ENCODE assay signal across 9 cellular contexts in genomic region chr15:75061272-75061671, GRCh38. TPM values are rescaled to one million over a fixed set of nuclear protein-coding genes. Genes with fewer than 3 reads are reported as not detected.
DNase-seq lines count a peak whose midpoint lies in the region; ATAC-seq, FAIRE-seq and TF ChIP-seq lines count a peak whose summit lies in the region.
"Had no signal": no experiment of that assay in that cellular context is flagged by ENCODE, and none has a peak within 500 bp of the region (broad histone marks: within the 10 kb centered on the region; RNA-seq: fewer than 3 reads in every experiment).

No MANE protein-coding gene starts in this region.

- TF ChIP-seq EP300 in tibial nerve (IDR thresholded peaks at IDR 0.05): no peak

- TF ChIP-seq CTCF in WERI-Rb-1 (IDR thresholded peaks at IDR 0.05; ENCODE audit: low read depth, low read length): no peak
- no peak for TF ChIP-seq CTCF in heart left ventricle (IDR thresholded peaks at IDR 0.05)
- no peak for TF ChIP-seq CTCF in tibial nerve (IDR thresholded peaks at IDR 0.05)

- H3K36me3 ChIP-seq in WERI-Rb-1: no peaks in the 10 kb centered on the region
- no peaks in the 10 kb centered on the region for H3K36me3 ChIP-seq in naive thymus-derived CD4-positive, alpha-beta T cell (ENCODE audit: control insufficient read depth in 2 of 3, insufficient read depth in 3 of 3, low read length in 3 of 3)
- H3K36me3 ChIP-seq in heart left ventricle: no peaks in the 10 kb centered on the region
- H3K36me3 ChIP-seq in tibial nerve: peaks cover 0 to 7% (median 0%) of the 10 kb centered on the region in 3 donors

- intact Hi-C loops in naive thymus-derived CD4-positive, alpha-beta T cell (cut with micrococcal nuclease): no loop called here
- intact Hi-C loops in heart left ventricle (cut with DNase I): no loop called here

- H3K27ac ChIP-seq in WERI-Rb-1 (no peak overlapping the region), heart left ventricle (no peak overlapping the region), tibial nerve (no peak overlapping the region)
- no peak overlapping the region for H3K27ac ChIP-seq in naive thymus-derived CD4-positive, alpha-beta T cell (ENCODE audit: low read depth, low read length)

- CTCF ChIA-PET in naive thymus-derived CD4-positive, alpha-beta T cell (lab: Charles Lee): interaction anchor here (0.8 kb wide), 1 partner anchor 12 kb away, joined by 4 read pairs; no protein-coding TSS in a partner anchor

- FAIRE-seq in GM12892 (lab: Jason Lieb, UNC): peak; percentile 5

- H3K4me3 Mint-ChIP-seq in naive thymus-derived CD4-positive, alpha-beta T cell: peak overlapping the region in 1 of 10 donors; percentile 33

- DNase-seq in GM12892 (ENCODE audit: insufficient read length) (no peak), WERI-Rb-1 (peak; percentile 1), NCI-H1694 treated with DMSO at 0.1 percent for 48 hours (lab: John Stamatoyannopoulos, UW) (no peak), heart left ventricle (no peak), tibial nerve (ENCODE audit: low spot score in 2 of 2) (no peak)
- DNase-seq in naive thymus-derived CD4-positive, alpha-beta T cell: no peak
- DNase-seq: NCI-H524 had no signal

- H3K9me3 ChIP-seq in WERI-Rb-1 (ENCODE audit: severe bottlenecking) (no peaks in the 10 kb centered on the region), heart left ventricle (peaks cover 0 to 2% (median 0%) of the 10 kb centered on the region in 12 donors), tibial nerve (no peaks in the 10 kb centered on the region)
- H3K9me3 ChIP-seq in naive thymus-derived CD4-positive, alpha-beta T cell (ENCODE audit: control insufficient read depth in 2 of 3, low read length in 3 of 3): no peaks in the 10 kb centered on the region

- peak overlapping the region in 2 of 9 donors; percentile 38 to 46 for H3K27ac Mint-ChIP-seq in naive thymus-derived CD4-positive, alpha-beta T cell

- no peaks in the 10 kb centered on the region for H3K27me3 Mint-ChIP-seq in naive thymus-derived CD4-positive, alpha-beta T cell

- no peak for TF ChIP-seq POLR2A in GM12892 (IDR thresholded peaks at IDR 0.05; ENCODE audit: low read depth, low read length)
- TF ChIP-seq POLR2A in heart left ventricle (IDR thresholded peaks at IDR 0.05): no peak
- no peak for TF ChIP-seq POLR2A in tibial nerve (IDR thresholded peaks at IDR 0.05)

- H3K4me3 ChIP-seq in WERI-Rb-1 (ENCODE audit: low read depth, low read length) (no peak overlapping the region), heart left ventricle (no peak overlapping the region), tibial nerve (no peak overlapping the region)
- H3K4me3 ChIP-seq in naive thymus-derived CD4-positive, alpha-beta T cell (ENCODE audit: low read length): no peak overlapping the region

- H3K9me3 Mint-ChIP-seq in naive thymus-derived CD4-positive, alpha-beta T cell: peaks cover 0 to 9% (median 0%) of the 10 kb centered on the region in 11 donors

- peaks cover 7 to 59% (median 12%) of the 10 kb centered on the region in 7 donors for H3K4me1 Mint-ChIP-seq in naive thymus-derived CD4-positive, alpha-beta T cell

- ATAC-seq in HG02798 (IDR thresholded peaks at IDR 0.05; ENCODE audit: poor library complexity, unreplicated experiment) (peak; percentile 83), GM19328 (IDR thresholded peaks at IDR 0.05; ENCODE audit: unreplicated experiment) (no peak), heart left ventricle (no peak)
- peak; percentile 76 for ATAC-seq in naive thymus-derived CD4-positive, alpha-beta T cell

- H3K36me3 Mint-ChIP-seq in naive thymus-derived CD4-positive, alpha-beta T cell: peaks cover 0 to 36% (median 0%) of the 10 kb centered on the region in 5 donors

- no peaks in the 10 kb centered on the region for H3K27me3 ChIP-seq in WERI-Rb-1 (ENCODE audit: insufficient read depth, low read depth, severe bottlenecking)
- H3K27me3 ChIP-seq in naive thymus-derived CD4-positive, alpha-beta T cell (ENCODE audit: control insufficient read depth in 2 of 2, insufficient read depth in 2 of 2, low read length in 2 of 2): no peaks in the 10 kb centered on the region
- no peaks in the 10 kb centered on the region for H3K27me3 ChIP-seq in heart left ventricle
- no peaks in the 10 kb centered on the region for H3K27me3 ChIP-seq in tibial nerve

- POLR2A ChIA-PET in naive thymus-derived CD4-positive, alpha-beta T cell (lab: Charles Lee): no interaction called here

- H3K4me1 ChIP-seq in naive thymus-derived CD4-positive, alpha-beta T cell (ENCODE audit: control insufficient read depth in 2 of 2, insufficient read depth in 2 of 2, low read length in 2 of 2): peaks cover 2 to 10% of the 10 kb centered on the region in 2 donors
- H3K4me1 ChIP-seq in heart left ventricle (peaks cover 0 to 63% (median 25%) of the 10 kb centered on the region in 12 donors), tibial nerve (peaks cover 0 to 23% (median 3%) of the 10 kb centered on the region in 4 donors)

RNA-seq across cellular contexts. Expression of gene PPCDC, which starts 37.9 kb away (rescaled TPM):
- polyA plus RNA-seq in GM12892 (2012; ENCODE audit: missing spikeins): 18.0 TPM
- 10 to 100 TPM; 11.7 to 31.3 (median 17.1) TPM for total RNA-seq in naive thymus-derived CD4-positive, alpha-beta T cell
- polyA plus RNA-seq in naive thymus-derived CD4-positive, alpha-beta T cell: 10 to 100 TPM; 12.4 to 14.5 TPM
- 10 to 100 TPM in 2 of 9 donors, 1 to 10 TPM in 7; 3.6 to 13.0 (median 4.9) TPM for total RNA-seq in heart left ventricle
- 1 to 10 TPM; 8.2 to 9.3 TPM for polyA plus RNA-seq in heart left ventricle
- 10 to 100 TPM; 19.8 to 42.5 (median 36.4) TPM for total RNA-seq in tibial nerve

Comparison
In these comparisons a context has a peak if more than half of its experiments do, and no peak if none do; other contexts are left out.
1. ATAC-seq: peak in HG02798 (single experiment) and naive thymus-derived CD4-positive, alpha-beta T cell (single experiment); none in GM19328 (single experiment) and heart left ventricle (0 of 4).